8 cellular contexts compared by ENCODE assay signal in the genomic region with DNA sequence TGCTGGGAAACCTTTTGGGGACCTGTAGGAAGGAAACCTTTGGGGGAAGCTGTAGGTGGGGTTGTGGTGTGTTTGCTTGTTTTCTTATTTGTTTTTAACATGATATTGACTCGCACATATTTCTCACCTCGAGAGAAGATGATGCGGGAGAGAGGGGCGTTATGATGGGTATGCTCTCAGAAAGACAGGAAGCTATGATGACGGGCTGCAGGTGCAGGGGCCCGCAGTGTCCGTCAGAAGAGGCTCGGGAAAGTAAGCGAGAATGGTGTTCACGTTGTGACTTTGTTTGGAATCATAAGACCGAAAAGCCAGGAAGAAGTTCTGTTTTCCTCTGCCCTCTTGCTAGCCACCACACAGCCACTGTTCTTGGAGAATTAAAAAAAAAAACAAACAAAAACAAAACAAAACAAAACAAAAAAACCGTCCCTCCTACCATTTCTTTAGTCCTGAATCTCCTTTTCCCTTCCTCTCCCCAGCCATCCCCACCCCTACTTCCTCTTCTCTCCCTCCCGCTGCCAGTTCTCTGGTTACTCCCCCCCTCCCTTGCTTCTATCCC. TPM values are rescaled to one million over a fixed set of nuclear protein-coding genes. Genes with fewer than 3 reads are reported as not detected.
DNase-seq lines count a peak whose midpoint lies in the region; ATAC-seq and TF ChIP-seq lines count a peak whose summit lies in the region.

No MANE protein-coding gene starts in this region.

- 4 to 5% methylated on average over 11 to 13 of the region's 13 CpGs for WGBS in GM23248 (ENCODE audit: low coverage in 1 of 2, low lambda C conversion rate in 2 of 2, missing lambda C conversion rate in 2 of 2), 2 experiments
- WGBS in esophagus squamous epithelium, 2 donors, result 6 to 7% methylated on average over 8 to 13 of the region's 13 CpGs

- peak overlapping the region; percentile 89 for H3K4me2 ChIP-seq in GM23248 (ENCODE audit: unreplicated experiment)
- peak overlapping the region; percentile 94 for H3K4me2 ChIP-seq in PC-3 (ENCODE audit: low read length)

- POLR2A ChIA-PET in PC-3 (lab: Charles Lee; ENCODE audit: unreplicated experiment), result interaction anchor here (1.1 to 1.7 kb wide), 2 partner anchors 9 kb away, joined by 5 to 17 read pairs; no protein-coding TSS in a partner anchor

- TF ChIP-seq POLR2A in esophagus squamous epithelium (IDR thresholded peaks at IDR 0.05), result no peak

- H3K4me3 ChIP-seq in GM23248, result peak overlapping the region; percentile 71
- H3K4me3 ChIP-seq in PC-3 (ENCODE audit: low read length), result peak overlapping the region; percentile 74
- H3K4me3 ChIP-seq in esophagus squamous epithelium, result peak overlapping the region in 3 of 4 donors; percentile 24 to 60 (median 42)
- peak overlapping the region; percentile 65 for H3K4me3 ChIP-seq in rectal smooth muscle tissue (ENCODE audit: low read length)

- CTCF ChIA-PET in PC-3 (lab: Charles Lee), result interaction anchor here (0.6 to 1.5 kb wide), 2 partner anchors 10 to 722 kb away, joined by 3 to 4 read pairs; no protein-coding TSS in a partner anchor

- peaks cover 69% of the 10 kb centered on the region for H3K27me3 ChIP-seq in GM23248 (replicated peaks; ENCODE audit: insufficient read depth)
- no peaks in the 10 kb centered on the region for H3K27me3 ChIP-seq in PC-3 (ENCODE audit: low read length)
- peaks cover 0 to 96% (median 4%) of the 10 kb centered on the region in 4 donors for H3K27me3 ChIP-seq in esophagus squamous epithelium
- H3K27me3 ChIP-seq in rectal smooth muscle tissue (ENCODE audit: control insufficient read depth, insufficient read depth, low read length), result no peaks in the 10 kb centered on the region

- DNase-seq in GM23248 (no peak), PC-3 (no peak), esophagus squamous epithelium (lab: John Stamatoyannopoulos, UW) (no peak), foreskin melanocyte (no peak)
- no peak for DNase-seq in central memory CD4-positive, alpha-beta T cell
- DNase-seq in stimulated activated CD4-positive, alpha-beta T cell treated with anti-CD3 and anti-CD28 coated beads, Interleukin-15, amount 100 ng/mL, for 24 hours, result no peak
- no peak for DNase-seq in stimulated activated naive CD4-positive, alpha-beta T cell (lab: John Stamatoyannopoulos, UW)

- intact Hi-C loops in PC-3 (cut with micrococcal nuclease), result loop anchor here (1.0 kb wide), 1 partner anchor 9 kb away; no protein-coding TSS in a partner anchor
- intact Hi-C loops in esophagus squamous epithelium (cut with DNase I), result no loop called here

- no peaks in the 10 kb centered on the region for H3K36me3 ChIP-seq in GM23248 (ENCODE audit: low read depth)
- H3K36me3 ChIP-seq in PC-3 (ENCODE audit: low read depth, low read length), result no peaks in the 10 kb centered on the region
- no peaks in the 10 kb centered on the region for H3K36me3 ChIP-seq in esophagus squamous epithelium
- no peaks in the 10 kb centered on the region for H3K36me3 ChIP-seq in rectal smooth muscle tissue (ENCODE audit: control insufficient read depth, insufficient read depth, low read length)

- H3K4me1 ChIP-seq in GM23248 (ENCODE audit: insufficient read depth) (no peaks in the 10 kb centered on the region), PC-3 (ENCODE audit: insufficient read depth, low read length) (peaks cover 31% of the 10 kb centered on the region), esophagus squamous epithelium (peaks cover 0 to 22% (median 11%) of the 10 kb centered on the region in 3 donors), rectal smooth muscle tissue (ENCODE audit: control insufficient read depth, insufficient read depth, low read length) (peaks cover 3% of the 10 kb centered on the region)

- H3K27ac ChIP-seq in GM23248, result no peak overlapping the region
- no peak overlapping the region for H3K27ac ChIP-seq in PC-3 (ENCODE audit: low read length)
- H3K27ac ChIP-seq in esophagus squamous epithelium, result no peak overlapping the region
- peak overlapping the region; percentile 65 for H3K27ac ChIP-seq in rectal smooth muscle tissue (ENCODE audit: low read depth, low read length)

- H3K9ac ChIP-seq in GM23248 (no peak overlapping the region), PC-3 (ENCODE audit: low read length) (peak overlapping the region; percentile 47), rectal smooth muscle tissue (ENCODE audit: low read length) (peak overlapping the region; percentile 16)

- no peaks in the 10 kb centered on the region for H4K20me1 ChIP-seq in GM23248 (ENCODE audit: insufficient read depth)
- no peaks in the 10 kb centered on the region for H4K20me1 ChIP-seq in PC-3 (ENCODE audit: low read length)

- in situ Hi-C loops in GM23248 (cut with MboI), result no loop called here

- H3K79me2 ChIP-seq in GM23248 (ENCODE audit: insufficient read depth) (no peaks in the 10 kb centered on the region), PC-3 (ENCODE audit: low read length) (no peaks in the 10 kb centered on the region)

- H2AFZ ChIP-seq in GM23248 (peak overlapping the region; percentile 76), PC-3 (ENCODE audit: low read length) (peak overlapping the region; percentile 93)

- no peak for ATAC-seq in PC-3

- TSS peak; percentile 64 for BruUV-seq in PC-3 (replicated peaks; lab: Mats Ljungman, UMichigan)

- no peaks in the 10 kb centered on the region for H3F3A ChIP-seq in GM23248 (ENCODE audit: insufficient read depth)
- H3F3A ChIP-seq in PC-3 (ENCODE audit: low read length, unreplicated experiment), result no peaks in the 10 kb centered on the region

- TF ChIP-seq CTCF in PC-3 (conservative IDR thresholded peaks at IDR 0.05; ENCODE audit: low read depth, low read length) (no peak), esophagus squamous epithelium (IDR thresholded peaks at IDR 0.05) (no peak)

- H3K9me2 ChIP-seq in GM23248 (ENCODE audit: insufficient read depth) (no peaks in the 10 kb centered on the region), PC-3 (replicated peaks; ENCODE audit: low read length) (no peaks in the 10 kb centered on the region)

- H3K9me3 ChIP-seq in GM23248 (ENCODE audit: low read depth), result no peaks in the 10 kb centered on the region
- H3K9me3 ChIP-seq in PC-3 (ENCODE audit: low read length), result no peaks in the 10 kb centered on the region
- no peaks in the 10 kb centered on the region for H3K9me3 ChIP-seq in esophagus squamous epithelium

RNA-seq across cellular contexts. Expression of a gene that starts 0.4 kb away (rescaled TPM):
- total RNA-seq in GM23248 (2014; rRNA removed; shearing (Covaris generic)), result under 0.01 and 0.11 TPM in 2 replicates
- polyA plus RNA-seq in GM23248 (2016; fragmentation: Nextera tagmentation; extraction: Ambion mirVana), result not detected in 2 replicates
- total RNA-seq in PC-3 (2014; rRNA removed), result 1.5 and 1.8 TPM in 2 replicates
- under 1 TPM in 2 of 4 donors, not detected in 2; 0.11 to 0.53 TPM for total RNA-seq in esophagus squamous epithelium
